1 cellular context compared by ENCODE assay signal in the genomic region with DNA sequence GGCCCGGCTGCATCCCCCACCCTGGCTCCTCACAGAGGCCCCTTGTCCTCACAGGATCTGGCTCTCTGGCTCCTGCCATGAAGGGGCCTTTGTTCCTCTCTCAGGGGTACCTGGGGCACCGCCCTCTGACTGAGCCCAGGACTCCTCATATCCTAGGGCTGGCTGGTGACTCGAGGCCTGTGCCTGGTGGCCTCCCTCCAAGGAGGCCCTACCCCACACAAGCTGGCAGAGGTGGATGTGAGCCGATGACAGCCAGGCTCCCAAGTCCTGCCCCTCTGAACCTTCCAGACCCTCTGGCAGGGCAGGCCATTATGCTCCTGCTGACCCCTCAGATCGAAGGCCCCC.
A peak's percentile ranks its signal among the peaks of the same experiment; 100 is the strongest.
TF ChIP-seq lines count a peak whose summit lies in the region.

No MANE protein-coding gene starts in this region.

TF ChIP-seq in HepG2, 621 proteins besides CTCF, POLR2A, EP300 and RAD21 (continued from another document and continues in another):
- TF ChIP-seq, protein P1, sequence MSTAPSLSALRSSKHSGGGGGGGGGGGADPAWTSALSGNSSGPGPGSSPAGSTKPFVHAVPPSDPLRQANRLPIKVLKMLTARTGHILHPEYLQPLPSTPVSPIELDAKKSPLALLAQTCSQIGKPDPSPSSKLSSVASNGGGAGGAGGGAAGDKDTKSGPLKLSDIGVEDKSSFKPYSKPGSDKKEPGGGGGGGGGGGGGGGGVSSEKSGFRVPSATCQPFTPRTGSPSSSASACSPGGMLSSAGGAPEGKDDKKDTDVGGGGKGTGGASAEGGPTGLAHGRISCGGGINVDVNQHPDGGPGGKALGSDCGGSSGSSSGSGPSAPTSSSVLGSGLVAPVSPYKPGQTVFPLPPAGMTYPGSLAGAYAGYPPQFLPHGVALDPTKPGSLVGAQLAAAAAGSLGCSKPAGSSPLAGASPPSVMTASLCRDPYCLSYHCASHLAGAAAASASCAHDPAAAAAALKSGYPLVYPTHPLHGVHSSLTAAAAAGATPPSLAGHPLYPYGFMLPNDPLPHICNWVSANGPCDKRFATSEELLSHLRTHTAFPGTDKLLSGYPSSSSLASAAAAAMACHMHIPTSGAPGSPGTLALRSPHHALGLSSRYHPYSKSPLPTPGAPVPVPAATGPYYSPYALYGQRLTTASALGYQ (CRISPR knock-in tag; IDR thresholded peaks at IDR 0.05) = no peak
- TF ChIP-seq, protein P2, sequence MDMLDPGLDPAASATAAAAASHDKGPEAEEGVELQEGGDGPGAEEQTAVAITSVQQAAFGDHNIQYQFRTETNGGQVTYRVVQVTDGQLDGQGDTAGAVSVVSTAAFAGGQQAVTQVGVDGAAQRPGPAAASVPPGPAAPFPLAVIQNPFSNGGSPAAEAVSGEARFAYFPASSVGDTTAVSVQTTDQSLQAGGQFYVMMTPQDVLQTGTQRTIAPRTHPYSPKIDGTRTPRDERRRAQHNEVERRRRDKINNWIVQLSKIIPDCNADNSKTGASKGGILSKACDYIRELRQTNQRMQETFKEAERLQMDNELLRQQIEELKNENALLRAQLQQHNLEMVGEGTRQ (IDR thresholded peaks at IDR 0.05; ENCODE audit: low read depth, low read length) = no peak
- TF ChIP-seq, protein P2 (CRISPR knock-in tag; IDR thresholded peaks at IDR 0.05; ENCODE audit: borderline replicate concordance) = no peak
- TF ChIP-seq ERF (CRISPR knock-in tag; IDR thresholded peaks at IDR 0.05) = peak; percentile 16; the same call in 1 of the 2 replicates
- TF ChIP-seq ESRRA (CRISPR knock-in tag; IDR thresholded peaks at IDR 0.05; ENCODE audit: low read depth) = no peak
- TF ChIP-seq KLF15 (CRISPR knock-in tag; IDR thresholded peaks at IDR 0.05; ENCODE audit: borderline replicate concordance) = no peak
- TF ChIP-seq ZFP37 (CRISPR knock-in tag; IDR thresholded peaks at IDR 0.05; ENCODE audit: borderline replicate concordance) = no peak
- peak; percentile 86 for TF ChIP-seq HNRNPL (IDR thresholded peaks at IDR 0.05; ENCODE audit: low read depth, low read length)
- 0 out of 2 replicates have a peak, but pooled peaks have one; percentile 1 for TF ChIP-seq KDM5B (CRISPR knock-in tag; IDR thresholded peaks at IDR 0.05; ENCODE audit: borderline replicate concordance)
- TF ChIP-seq RXRB (CRISPR knock-in tag; IDR thresholded peaks at IDR 0.05; ENCODE audit: borderline replicate concordance) = no peak
- no peak for TF ChIP-seq AKAP8 (CRISPR knock-in tag; IDR thresholded peaks at IDR 0.05)
- TF ChIP-seq GTF3A (CRISPR knock-in tag; conservative IDR thresholded peaks at IDR 0.05) = no peak
- no peak for TF ChIP-seq SRSF4 (IDR thresholded peaks at IDR 0.05; ENCODE audit: low read depth, low read length, poor library complexity, severe bottlenecking)
- TF ChIP-seq, protein P3, sequence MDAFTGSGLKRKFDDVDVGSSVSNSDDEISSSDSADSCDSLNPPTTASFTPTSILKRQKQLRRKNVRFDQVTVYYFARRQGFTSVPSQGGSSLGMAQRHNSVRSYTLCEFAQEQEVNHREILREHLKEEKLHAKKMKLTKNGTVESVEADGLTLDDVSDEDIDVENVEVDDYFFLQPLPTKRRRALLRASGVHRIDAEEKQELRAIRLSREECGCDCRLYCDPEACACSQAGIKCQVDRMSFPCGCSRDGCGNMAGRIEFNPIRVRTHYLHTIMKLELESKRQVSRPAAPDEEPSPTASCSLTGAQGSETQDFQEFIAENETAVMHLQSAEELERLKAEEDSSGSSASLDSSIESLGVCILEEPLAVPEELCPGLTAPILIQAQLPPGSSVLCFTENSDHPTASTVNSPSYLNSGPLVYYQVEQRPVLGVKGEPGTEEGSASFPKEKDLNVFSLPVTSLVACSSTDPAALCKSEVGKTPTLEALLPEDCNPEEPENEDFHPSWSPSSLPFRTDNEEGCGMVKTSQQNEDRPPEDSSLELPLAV (CRISPR knock-in tag; conservative IDR thresholded peaks at IDR 0.05; ENCODE audit: low read depth) = no peak
- no peak for TF ChIP-seq ZNF720 (CRISPR knock-in tag; IDR thresholded peaks at IDR 0.05)
- TF ChIP-seq, protein P4, sequence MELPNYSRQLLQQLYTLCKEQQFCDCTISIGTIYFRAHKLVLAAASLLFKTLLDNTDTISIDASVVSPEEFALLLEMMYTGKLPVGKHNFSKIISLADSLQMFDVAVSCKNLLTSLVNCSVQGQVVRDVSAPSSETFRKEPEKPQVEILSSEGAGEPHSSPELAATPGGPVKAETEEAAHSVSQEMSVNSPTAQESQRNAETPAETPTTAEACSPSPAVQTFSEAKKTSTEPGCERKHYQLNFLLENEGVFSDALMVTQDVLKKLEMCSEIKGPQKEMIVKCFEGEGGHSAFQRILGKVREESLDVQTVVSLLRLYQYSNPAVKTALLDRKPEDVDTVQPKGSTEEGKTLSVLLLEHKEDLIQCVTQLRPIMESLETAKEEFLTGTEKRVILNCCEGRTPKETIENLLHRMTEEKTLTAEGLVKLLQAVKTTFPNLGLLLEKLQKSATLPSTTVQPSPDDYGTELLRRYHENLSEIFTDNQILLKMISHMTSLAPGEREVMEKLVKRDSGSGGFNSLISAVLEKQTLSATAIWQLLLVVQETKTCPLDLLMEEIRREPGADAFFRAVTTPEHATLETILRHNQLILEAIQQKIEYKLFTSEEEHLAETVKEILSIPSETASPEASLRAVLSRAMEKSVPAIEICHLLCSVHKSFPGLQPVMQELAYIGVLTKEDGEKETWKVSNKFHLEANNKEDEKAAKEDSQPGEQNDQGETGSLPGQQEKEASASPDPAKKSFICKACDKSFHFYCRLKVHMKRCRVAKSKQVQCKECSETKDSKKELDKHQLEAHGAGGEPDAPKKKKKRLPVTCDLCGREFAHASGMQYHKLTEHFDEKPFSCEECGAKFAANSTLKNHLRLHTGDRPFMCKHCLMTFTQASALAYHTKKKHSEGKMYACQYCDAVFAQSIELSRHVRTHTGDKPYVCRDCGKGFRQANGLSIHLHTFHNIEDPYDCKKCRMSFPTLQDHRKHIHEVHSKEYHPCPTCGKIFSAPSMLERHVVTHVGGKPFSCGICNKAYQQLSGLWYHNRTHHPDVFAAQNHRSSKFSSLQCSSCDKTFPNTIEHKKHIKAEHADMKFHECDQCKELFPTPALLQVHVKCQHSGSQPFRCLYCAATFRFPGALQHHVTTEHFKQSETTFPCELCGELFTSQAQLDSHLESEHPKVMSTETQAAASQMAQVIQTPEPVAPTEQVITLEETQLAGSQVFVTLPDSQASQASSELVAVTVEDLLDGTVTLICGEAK (IDR thresholded peaks at IDR 0.05) = no peak
- TF ChIP-seq, protein P4 (CRISPR knock-in tag; IDR thresholded peaks at IDR 0.05) = no peak
- TF ChIP-seq PCBP1 (IDR thresholded peaks at IDR 0.05; ENCODE audit: borderline replicate concordance, low read depth, low read length) = no peak
- no peak for TF ChIP-seq ZNF101 (CRISPR knock-in tag; IDR thresholded peaks at IDR 0.05; ENCODE audit: borderline replicate concordance, low read depth)
- no peak for TF ChIP-seq ZNF768 (CRISPR knock-in tag; IDR thresholded peaks at IDR 0.05)
- TF ChIP-seq, protein P5, sequence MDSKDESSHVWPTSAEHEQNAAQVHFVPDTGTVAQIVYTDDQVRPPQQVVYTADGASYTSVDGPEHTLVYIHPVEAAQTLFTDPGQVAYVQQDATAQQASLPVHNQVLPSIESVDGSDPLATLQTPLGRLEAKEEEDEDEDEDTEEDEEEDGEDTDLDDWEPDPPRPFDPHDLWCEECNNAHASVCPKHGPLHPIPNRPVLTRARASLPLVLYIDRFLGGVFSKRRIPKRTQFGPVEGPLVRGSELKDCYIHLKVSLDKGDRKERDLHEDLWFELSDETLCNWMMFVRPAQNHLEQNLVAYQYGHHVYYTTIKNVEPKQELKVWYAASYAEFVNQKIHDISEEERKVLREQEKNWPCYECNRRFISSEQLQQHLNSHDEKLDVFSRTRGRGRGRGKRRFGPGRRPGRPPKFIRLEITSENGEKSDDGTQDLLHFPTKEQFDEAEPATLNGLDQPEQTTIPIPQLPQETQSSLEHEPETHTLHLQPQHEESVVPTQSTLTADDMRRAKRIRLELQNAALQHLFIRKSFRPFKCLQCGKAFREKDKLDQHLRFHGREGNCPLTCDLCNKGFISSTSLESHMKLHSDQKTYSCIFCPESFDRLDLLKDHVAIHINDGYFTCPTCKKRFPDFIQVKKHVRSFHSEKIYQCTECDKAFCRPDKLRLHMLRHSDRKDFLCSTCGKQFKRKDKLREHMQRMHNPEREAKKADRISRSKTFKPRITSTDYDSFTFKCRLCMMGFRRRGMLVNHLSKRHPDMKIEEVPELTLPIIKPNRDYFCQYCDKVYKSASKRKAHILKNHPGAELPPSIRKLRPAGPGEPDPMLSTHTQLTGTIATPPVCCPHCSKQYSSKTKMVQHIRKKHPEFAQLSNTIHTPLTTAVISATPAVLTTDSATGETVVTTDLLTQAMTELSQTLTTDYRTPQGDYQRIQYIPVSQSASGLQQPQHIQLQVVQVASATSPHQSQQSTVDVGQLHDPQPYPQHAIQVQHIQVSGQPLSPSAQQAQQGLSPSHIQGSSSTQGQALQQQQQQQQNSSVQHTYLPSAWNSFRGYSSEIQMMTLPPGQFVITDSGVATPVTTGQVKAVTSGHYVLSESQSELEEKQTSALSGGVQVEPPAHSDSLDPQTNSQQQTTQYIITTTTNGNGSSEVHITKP (CRISPR knock-in tag; IDR thresholded peaks at IDR 0.05; ENCODE audit: low read depth) = no peak
- TF ChIP-seq, protein P6, sequence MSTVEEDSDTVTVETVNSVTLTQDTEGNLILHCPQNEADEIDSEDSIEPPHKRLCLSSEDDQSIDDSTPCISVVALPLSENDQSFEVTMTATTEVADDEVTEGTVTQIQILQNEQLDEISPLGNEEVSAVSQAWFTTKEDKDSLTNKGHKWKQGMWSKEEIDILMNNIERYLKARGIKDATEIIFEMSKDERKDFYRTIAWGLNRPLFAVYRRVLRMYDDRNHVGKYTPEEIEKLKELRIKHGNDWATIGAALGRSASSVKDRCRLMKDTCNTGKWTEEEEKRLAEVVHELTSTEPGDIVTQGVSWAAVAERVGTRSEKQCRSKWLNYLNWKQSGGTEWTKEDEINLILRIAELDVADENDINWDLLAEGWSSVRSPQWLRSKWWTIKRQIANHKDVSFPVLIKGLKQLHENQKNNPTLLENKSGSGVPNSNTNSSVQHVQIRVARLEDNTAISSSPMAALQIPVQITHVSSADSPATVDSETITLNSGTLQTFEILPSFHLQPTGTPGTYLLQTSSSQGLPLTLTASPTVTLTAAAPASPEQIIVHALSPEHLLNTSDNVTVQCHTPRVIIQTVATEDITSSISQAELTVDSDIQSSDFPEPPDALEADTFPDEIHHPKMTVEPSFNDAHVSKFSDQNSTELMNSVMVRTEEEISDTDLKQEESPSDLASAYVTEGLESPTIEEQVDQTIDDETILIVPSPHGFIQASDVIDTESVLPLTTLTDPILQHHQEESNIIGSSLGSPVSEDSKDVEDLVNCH (CRISPR knock-in tag; IDR thresholded peaks at IDR 0.05) = no peak
- TF ChIP-seq, protein P7, sequence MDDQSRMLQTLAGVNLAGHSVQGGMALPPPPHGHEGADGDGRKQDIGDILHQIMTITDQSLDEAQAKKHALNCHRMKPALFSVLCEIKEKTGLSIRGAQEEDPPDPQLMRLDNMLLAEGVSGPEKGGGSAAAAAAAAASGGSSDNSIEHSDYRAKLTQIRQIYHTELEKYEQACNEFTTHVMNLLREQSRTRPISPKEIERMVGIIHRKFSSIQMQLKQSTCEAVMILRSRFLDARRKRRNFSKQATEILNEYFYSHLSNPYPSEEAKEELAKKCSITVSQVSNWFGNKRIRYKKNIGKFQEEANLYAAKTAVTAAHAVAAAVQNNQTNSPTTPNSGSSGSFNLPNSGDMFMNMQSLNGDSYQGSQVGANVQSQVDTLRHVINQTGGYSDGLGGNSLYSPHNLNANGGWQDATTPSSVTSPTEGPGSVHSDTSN (CRISPR knock-in tag; IDR thresholded peaks at IDR 0.05; ENCODE audit: borderline replicate concordance) = no peak
- TF ChIP-seq, protein P8, sequence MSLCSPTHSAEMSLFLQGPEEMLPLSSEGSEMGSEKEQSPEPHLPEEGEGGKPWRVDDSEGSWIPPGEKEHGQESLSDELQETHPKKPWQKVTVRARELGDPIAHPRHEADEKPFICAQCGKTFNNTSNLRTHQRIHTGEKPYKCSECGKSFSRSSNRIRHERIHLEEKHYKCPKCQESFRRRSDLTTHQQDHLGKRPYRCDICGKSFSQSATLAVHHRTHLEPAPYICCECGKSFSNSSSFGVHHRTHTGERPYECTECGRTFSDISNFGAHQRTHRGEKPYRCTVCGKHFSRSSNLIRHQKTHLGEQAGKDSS (CRISPR knock-in tag; IDR thresholded peaks at IDR 0.05; ENCODE audit: borderline replicate concordance, low read depth) = no peak
- no peak for TF ChIP-seq ZNF251 (CRISPR knock-in tag; IDR thresholded peaks at IDR 0.05)
- TF ChIP-seq SCMH1 (CRISPR knock-in tag; IDR thresholded peaks at IDR 0.05; ENCODE audit: borderline replicate concordance) = no peak
- TF ChIP-seq NCOR1 (IDR thresholded peaks at IDR 0.05; ENCODE audit: borderline replicate concordance, low read length) = no peak
- TF ChIP-seq SIX1 (CRISPR knock-in tag; IDR thresholded peaks at IDR 0.05; ENCODE audit: borderline replicate concordance) = no peak
- TF ChIP-seq KLF12 (CRISPR knock-in tag; IDR thresholded peaks at IDR 0.05; ENCODE audit: borderline replicate concordance) = no peak
- no peak for TF ChIP-seq ZNF354B (CRISPR knock-in tag; IDR thresholded peaks at IDR 0.05)
